Comparison of ENCODE assay signal across 26 cellular contexts in the genomic region with DNA sequence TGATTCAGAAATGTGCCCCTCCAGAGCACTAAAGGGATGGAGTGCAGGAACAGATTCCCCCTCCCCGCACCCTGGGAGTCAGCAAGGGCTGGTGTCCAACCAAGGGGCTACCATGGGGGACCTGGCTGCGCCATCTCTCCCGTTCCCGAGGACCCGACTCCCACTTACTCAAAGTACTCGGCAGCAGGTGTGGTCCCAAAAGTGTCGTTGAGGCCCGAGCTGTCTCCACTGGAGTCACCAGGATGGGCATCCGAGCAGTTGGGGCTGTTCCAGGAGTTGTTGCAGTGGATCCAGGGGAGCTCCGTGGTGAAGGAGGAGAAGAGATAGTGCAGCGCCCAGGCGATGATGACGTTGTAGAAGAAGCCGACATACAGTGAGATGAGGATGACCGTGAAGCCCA. TPM values are rescaled to one million over a fixed set of nuclear protein-coding genes. Genes with fewer than 3 reads are reported as not detected.
A peak's percentile ranks its signal among the peaks of the same experiment; 100 is the strongest.
DNase-seq lines count a peak whose midpoint lies in the region; ATAC-seq and TF ChIP-seq lines count a peak whose summit lies in the region.
"Had no signal": no experiment of that assay in that cellular context is flagged by ENCODE, and none has a peak within 500 bp of the region (broad histone marks: within the 10 kb centered on the region; RNA-seq: fewer than 3 reads in every experiment).

No MANE protein-coding gene starts in this region.

- H3K27ac Mint-ChIP-seq in activated naive CD8-positive, alpha-beta T cell treated with anti-CD3 and anti-CD28 coated beads, Interleukin-2, amount 10 ng/mL, durations not matched to agents 7 days and 5 days: no peak overlapping the region
- no peak overlapping the region for H3K27ac Mint-ChIP-seq in activated naive CD8-positive, alpha-beta T cell treated with anti-CD3 and anti-CD28 coated beads, Interleukin-2, amount 50 U/mL, for 24 hours
- no peak overlapping the region for H3K27ac Mint-ChIP-seq in Calu3 (ENCODE audit: unreplicated experiment)
- H3K27ac Mint-ChIP-seq in activated CD4-positive, alpha-beta memory T cell treated with anti-CD3 and anti-CD28 coated beads, Interleukin-2, amount 10 ng/mL, durations not matched to agents 7 days and 5 days: no peak overlapping the region
- H3K27ac Mint-ChIP-seq: B cell, CD14-positive monocyte had no signal

- H3K4me1 ChIP-seq in spleen: no peaks in the 10 kb centered on the region
- H3K4me1 ChIP-seq: HAP-1 had no signal

- H3K4me1 Mint-ChIP-seq in activated naive CD8-positive, alpha-beta T cell treated with anti-CD3 and anti-CD28 coated beads, Interleukin-2, amount 10 ng/mL, durations not matched to agents 7 days and 5 days: no peaks in the 10 kb centered on the region
- no peaks in the 10 kb centered on the region for H3K4me1 Mint-ChIP-seq in activated naive CD8-positive, alpha-beta T cell treated with anti-CD3 and anti-CD28 coated beads, Interleukin-2, amount 50 U/mL, for 24 hours
- H3K4me1 Mint-ChIP-seq in Calu3 (ENCODE audit: low read depth, unreplicated experiment): no peaks in the 10 kb centered on the region
- H3K4me1 Mint-ChIP-seq in activated CD4-positive, alpha-beta memory T cell treated with anti-CD3 and anti-CD28 coated beads, Interleukin-2, amount 10 ng/mL, durations not matched to agents 7 days and 5 days: no peaks in the 10 kb centered on the region
- H3K4me1 Mint-ChIP-seq: B cell, CD14-positive monocyte had no signal

- POLR2A ChIA-PET in activated naive CD8-positive, alpha-beta T cell treated with anti-CD3 and anti-CD28 coated beads, Interleukin-2, amount 10 ng/mL, durations not matched to agents 7 days and 5 days (lab: Charles Lee): no interaction called here
- POLR2A ChIA-PET in activated CD4-positive, alpha-beta memory T cell treated with anti-CD3 and anti-CD28 coated beads, Interleukin-2, amount 10 ng/mL, durations not matched to agents 7 days and 5 days (lab: Charles Lee): no interaction called here

- intact Hi-C loops in spleen (cut with DNase I; ENCODE audit: low total_unique reads) (no loop called here), Calu3 (cut with micrococcal nuclease; ENCODE audit: unreplicated experiment) (no loop called here)

- no peak overlapping the region for H3K4me3 Mint-ChIP-seq in activated naive CD8-positive, alpha-beta T cell treated with anti-CD3 and anti-CD28 coated beads, Interleukin-2, amount 10 ng/mL, durations not matched to agents 7 days and 5 days
- no peak overlapping the region for H3K4me3 Mint-ChIP-seq in activated naive CD8-positive, alpha-beta T cell treated with anti-CD3 and anti-CD28 coated beads, Interleukin-2, amount 50 U/mL, for 24 hours
- H3K4me3 Mint-ChIP-seq in Calu3 (ENCODE audit: low read depth, unreplicated experiment): no peak overlapping the region
- H3K4me3 Mint-ChIP-seq in activated CD4-positive, alpha-beta memory T cell treated with anti-CD3 and anti-CD28 coated beads, Interleukin-2, amount 10 ng/mL, durations not matched to agents 7 days and 5 days: no peak overlapping the region
- H3K4me3 Mint-ChIP-seq: B cell, CD14-positive monocyte had no signal

- DNase-seq in activated naive CD8-positive, alpha-beta T cell treated with anti-CD3 and anti-CD28 coated beads, Interleukin-2, amount 10 ng/mL, durations not matched to agents 7 days and 5 days: peak; percentile 22
- DNase-seq in activated naive CD8-positive, alpha-beta T cell treated with anti-CD3 and anti-CD28 coated beads, Interleukin-2, amount 50 U/mL, for 24 hours: no peak
- DNase-seq in ecto neural progenitor cell (ENCODE audit: low spot score) (peak; percentile 30), spleen (peak; percentile 45), Calu3 (no peak)
- DNase-seq in stimulated activated CD4-positive, alpha-beta T cell treated with anti-CD3 and anti-CD28 coated beads, Interleukin-4, amount 100 ng/mL, for 24 hours: no peak
- DNase-seq in activated CD4-positive, alpha-beta memory T cell treated with anti-CD3 and anti-CD28 coated beads, Interleukin-2, amount 10 ng/mL, durations not matched to agents 7 days and 5 days: no peak
- DNase-seq: DMS79, GM23248, MG63, NCI-H1417, NCI-H187, NCI-H446, NCI-H526, SHP77 treated with DMSO at 0.1 percent for 48 hours had no signal

- H3K9me3 ChIP-seq in spleen: peaks cover 4 to 52% (median 31%) of the 10 kb centered on the region in 8 donors
- H3K9me3 ChIP-seq: HAP-1 had no signal

- H3K27me3 Mint-ChIP-seq in activated naive CD8-positive, alpha-beta T cell treated with anti-CD3 and anti-CD28 coated beads, Interleukin-2, amount 10 ng/mL, durations not matched to agents 7 days and 5 days: peaks cover 4% of the 10 kb centered on the region
- H3K27me3 Mint-ChIP-seq in activated naive CD8-positive, alpha-beta T cell treated with anti-CD3 and anti-CD28 coated beads, Interleukin-2, amount 50 U/mL, for 24 hours: peaks cover 2% of the 10 kb centered on the region
- H3K27me3 Mint-ChIP-seq in Calu3 (ENCODE audit: unreplicated experiment): peaks cover 21% of the 10 kb centered on the region
- H3K27me3 Mint-ChIP-seq in activated CD4-positive, alpha-beta memory T cell treated with anti-CD3 and anti-CD28 coated beads, Interleukin-2, amount 10 ng/mL, durations not matched to agents 7 days and 5 days: no peaks in the 10 kb centered on the region

- peaks cover 0 to 6% (median 0%) of the 10 kb centered on the region in 7 donors for H3K27me3 ChIP-seq in spleen (replicated peaks in 1 of 7)
- H3K27me3 ChIP-seq: MG63 had no signal

- no peaks in the 10 kb centered on the region for H3K36me3 ChIP-seq in spleen
- H3K36me3 ChIP-seq: HAP-1, MG63 had no signal

- BruUV-seq in Calu3 (replicated peaks; lab: Mats Ljungman, UMichigan): no TSS peak

- TF ChIP-seq POLR2A in spleen (IDR thresholded peaks at IDR 0.05): no peak

- H3K36me3 Mint-ChIP-seq in activated naive CD8-positive, alpha-beta T cell treated with anti-CD3 and anti-CD28 coated beads, Interleukin-2, amount 10 ng/mL, durations not matched to agents 7 days and 5 days: peaks cover 3% of the 10 kb centered on the region
- peaks cover 3% of the 10 kb centered on the region for H3K36me3 Mint-ChIP-seq in activated naive CD8-positive, alpha-beta T cell treated with anti-CD3 and anti-CD28 coated beads, Interleukin-2, amount 50 U/mL, for 24 hours (ENCODE audit: low read depth)
- no peaks in the 10 kb centered on the region for H3K36me3 Mint-ChIP-seq in Calu3 (ENCODE audit: insufficient read depth, unreplicated experiment)
- peaks cover 6% of the 10 kb centered on the region for H3K36me3 Mint-ChIP-seq in activated CD4-positive, alpha-beta memory T cell treated with anti-CD3 and anti-CD28 coated beads, Interleukin-2, amount 10 ng/mL, durations not matched to agents 7 days and 5 days (ENCODE audit: low read depth)
- H3K36me3 Mint-ChIP-seq: CD14-positive monocyte had no signal

- CTCF ChIA-PET in Calu3 (lab: Charles Lee): no interaction called here
- CTCF ChIA-PET in activated CD4-positive, alpha-beta memory T cell treated with anti-CD3 and anti-CD28 coated beads, Interleukin-2, amount 10 ng/mL, durations not matched to agents 7 days and 5 days (lab: Charles Lee): no interaction called here

- H3K4me3 ChIP-seq in spleen: no peak overlapping the region
- H3K4me3 ChIP-seq: A549, GM23248, HAP-1, K562, MG63, SK-N-MC had no signal

- 90 to 95% (median 92%) methylated on average over 13 to 15 of the region's 15 CpGs for WGBS in spleen, 5 donors

- no peak for ATAC-seq in activated naive CD8-positive, alpha-beta T cell treated with anti-CD3 and anti-CD28 coated beads, Interleukin-2, amount 10 ng/mL, durations not matched to agents 7 days and 5 days (ENCODE audit: low read depth)
- no peak for ATAC-seq in activated naive CD8-positive, alpha-beta T cell treated with anti-CD3 and anti-CD28 coated beads, Interleukin-2, amount 50 U/mL, for 24 hours
- ATAC-seq: A549, K562 had no signal

- TF ChIP-seq CTCF in spleen (IDR thresholded peaks at IDR 0.05 in 8 of 11, conservative IDR thresholded peaks at IDR 0.05 in 3 of 11) (no peak), Calu3 (IDR thresholded peaks at IDR 0.05; ENCODE audit: unreplicated experiment) (no peak)

- H3K27ac ChIP-seq in spleen: no peak overlapping the region
- H3K27ac ChIP-seq: A549, GM23248, HL-60, SK-N-MC had no signal

- peaks cover 24% of the 10 kb centered on the region for H3K9me3 Mint-ChIP-seq in activated naive CD8-positive, alpha-beta T cell treated with anti-CD3 and anti-CD28 coated beads, Interleukin-2, amount 10 ng/mL, durations not matched to agents 7 days and 5 days
- peaks cover 18% of the 10 kb centered on the region for H3K9me3 Mint-ChIP-seq in activated naive CD8-positive, alpha-beta T cell treated with anti-CD3 and anti-CD28 coated beads, Interleukin-2, amount 50 U/mL, for 24 hours
- H3K9me3 Mint-ChIP-seq in Calu3 (ENCODE audit: low read depth, unreplicated experiment): peaks cover 7% of the 10 kb centered on the region
- peaks cover 26% of the 10 kb centered on the region for H3K9me3 Mint-ChIP-seq in activated CD4-positive, alpha-beta memory T cell treated with anti-CD3 and anti-CD28 coated beads, Interleukin-2, amount 10 ng/mL, durations not matched to agents 7 days and 5 days

RNA-seq across cellular contexts. Expression of gene SLC6A3, which starts 12.9 kb away (rescaled TPM):
- total RNA-seq in activated naive CD8-positive, alpha-beta T cell treated with anti-CD3 and anti-CD28 coated beads, Interleukin-2, amount 10 ng/mL, durations not matched to agents 7 days and 5 days: under 1 TPM in 1 of 2 experiments, not detected in 1; 0.08 TPM
- total RNA-seq in spleen (under 1 TPM in 3 of 7 donors, not detected in 4; 0.09 to 0.27 (median 0.18) TPM), Calu3 (2022) (not detected in 2 replicates)
- under 1 TPM; 0.02 to 0.06 (median 0.03) TPM for polyA plus RNA-seq in spleen
- total RNA-seq in activated CD4-positive, alpha-beta memory T cell treated with anti-CD3 and anti-CD28 coated beads, Interleukin-2, amount 10 ng/mL, durations not matched to agents 7 days and 5 days: not detected
- total RNA-seq: GM23248, HepG2, HT-29, K562, LHCN-M2, RPMI7951 had no signal
- polyA plus RNA-seq: CD14-positive monocyte, GM23248, K562 had no signal

Comparison
In these comparisons a context has a peak if more than half of its experiments do, and no peak if none do; other contexts are left out.
1. DNase-seq: peak in activated naive CD8-positive, alpha-beta T cell treated with anti-CD3 and anti-CD28 coated beads, Interleukin-2, amount 10 ng/mL, durations not matched to agents 7 days and 5 days (single experiment), ecto neural progenitor cell (single experiment) and spleen (single experiment); none in activated naive CD8-positive, alpha-beta T cell treated with anti-CD3 and anti-CD28 coated beads, Interleukin-2, amount 50 U/mL, for 24 hours (single experiment), stimulated activated CD4-positive, alpha-beta T cell treated with anti-CD3 and anti-CD28 coated beads, Interleukin-4, amount 100 ng/mL, for 24 hours (single experiment), Calu3 (single experiment) and activated CD4-positive, alpha-beta memory T cell treated with anti-CD3 and anti-CD28 coated beads, Interleukin-2, amount 10 ng/mL, durations not matched to agents 7 days and 5 days (single experiment).